In genomic region chr5:81856948-81857928, GRCh38 we compare ENCODE assay signal across 9 cellular contexts.
DNase-seq lines count a peak whose midpoint lies in the region; ATAC-seq, FAIRE-seq and TF ChIP-seq lines count a peak whose summit lies in the region.
"Had no signal": no experiment of that assay in that cellular context is flagged by ENCODE, and none has a peak within 500 bp of the region (broad histone marks: within the 10 kb centered on the region; RNA-seq: fewer than 3 reads in every experiment).

No MANE protein-coding gene starts in this region.

- H3K4me3 ChIP-seq in cardiac fibroblast (replicated peaks in 1 of 2; ENCODE audit: low read depth in 2 of 2, low read length in 2 of 2) = no peak overlapping the region
- H3K4me3 ChIP-seq in thoracic aorta = peak overlapping the region; percentile 50

- no peaks in the 10 kb centered on the region for H3K9me3 ChIP-seq in thoracic aorta

- no peaks in the 10 kb centered on the region for H3K36me3 ChIP-seq in thoracic aorta

- TF ChIP-seq CTCF in AG09319 (IDR thresholded peaks at IDR 0.05; ENCODE audit: low read depth, low read length) (peak; percentile 13), cardiac fibroblast (IDR thresholded peaks at IDR 0.05; ENCODE audit: low read depth, low read length) (peak; percentile 18), thoracic aorta (IDR thresholded peaks at IDR 0.05) (peak; percentile 30)

- DNase-seq in AG09319 (ENCODE audit: extremely low read depth, low read depth) (no peak), NCI-H524 treated with DMSO at 0.1 percent for 48 hours (lab: John Stamatoyannopoulos, UW) (peak; percentile 60), cardiac fibroblast (ENCODE audit: low read depth in 2 of 2) (peak; percentile 11 to 38), kidney glomerular epithelial cell (lab: John Stamatoyannopoulos, UW) (peak; percentile 70), thoracic aorta (ENCODE audit: low spot score) (no peak), HTR-8/SVneo (ENCODE audit: insufficient read length, low spot score) (no peak)
- DNase-seq in activated CD8-positive, alpha-beta memory T cell treated with anti-CD3 and anti-CD28 coated beads, Interleukin-2, amount 50 U/mL, for 48 hours = no peak

- peaks cover 20 to 61% of the 10 kb centered on the region in 2 donors for H3K4me1 ChIP-seq in thoracic aorta (ENCODE audit: control insufficient read depth in 1 of 2, low read depth in 2 of 2)

- H3K27me3 ChIP-seq in thoracic aorta (replicated peaks; ENCODE audit: insufficient read depth) = no peaks in the 10 kb centered on the region

- H3K27ac ChIP-seq in thoracic aorta = peak overlapping the region; percentile 84 to 94

- ATAC-seq in GM18498 (IDR thresholded peaks at IDR 0.05; ENCODE audit: unreplicated experiment) = peak; percentile 39
- peak; percentile 33 for ATAC-seq in thoracic aorta (ENCODE audit: insufficient number of reproducible peaks, low FRiP score, low read depth)

- FAIRE-seq in HTR-8/SVneo (lab: Jason Lieb, UNC) = no peak
- FAIRE-seq: colon had no signal

Comparison
In these comparisons a context has a peak if more than half of its experiments do, and no peak if none do; other contexts are left out.
1. DNase-seq: peak in NCI-H524 treated with DMSO at 0.1 percent for 48 hours (single experiment), cardiac fibroblast (2 of 2) and kidney glomerular epithelial cell (single experiment); none in AG09319 (single experiment), thoracic aorta (single experiment), activated CD8-positive, alpha-beta memory T cell treated with anti-CD3 and anti-CD28 coated beads, Interleukin-2, amount 50 U/mL, for 48 hours (single experiment) and HTR-8/SVneo (single experiment).
2. Peak in every context shown above with its lines, with median percentiles within 50 percentile points of each other: CTCF ChIP-seq.